ENCODE assay signal across 10 cellular contexts in genomic region chr7:36115448-36116321, GRCh38. TPM values are rescaled to one million over a fixed set of nuclear protein-coding genes. Genes with fewer than 3 reads are reported as not detected.
DNase-seq lines count a peak whose midpoint lies in the region; ATAC-seq and TF ChIP-seq lines count a peak whose summit lies in the region.
"Had no signal": no experiment of that assay in that cellular context is flagged by ENCODE, and none has a peak within 500 bp of the region (broad histone marks: within the 10 kb centered on the region; RNA-seq: fewer than 3 reads in every experiment).

No MANE protein-coding gene starts in this region.

- no peak for TF ChIP-seq CTCF in WI38 (IDR thresholded peaks at IDR 0.05; ENCODE audit: low read depth, low read length)

- H3K36me3 ChIP-seq in BLaER1 treated with 17β-estradiol and CSF1 and Interleukin-3, amounts not matched to agents 10 nM and 100 nM = no peaks in the 10 kb centered on the region

- H3K4me1 ChIP-seq in BLaER1 treated with 17β-estradiol and CSF1 and Interleukin-3, amounts not matched to agents 10 nM and 100 nM = peaks cover 29 to 62% (median 41%) of the 10 kb centered on the region in 10 experiments

- peak overlapping the region in 10 of 11 experiments; percentile 48 to 75 (median 68); a peak in 20 of 22 replicates for H3K27ac ChIP-seq in BLaER1 treated with 17β-estradiol and CSF1 and Interleukin-3, amounts not matched to agents 10 nM and 100 nM
- H3K27ac ChIP-seq: HL-60 had no signal

- H3K36me3 Mint-ChIP-seq in central memory CD8-positive, alpha-beta T cell (ENCODE audit: insufficient read depth) = no peaks in the 10 kb centered on the region

- H3K27me3 ChIP-seq in BLaER1 treated with 17β-estradiol and CSF1 and Interleukin-3, amounts not matched to agents 10 nM and 100 nM = no peaks in the 10 kb centered on the region

- peaks cover 16% of the 10 kb centered on the region for H3K27me3 Mint-ChIP-seq in central memory CD8-positive, alpha-beta T cell
- H3K27me3 Mint-ChIP-seq in stimulated activated naive CD8-positive, alpha-beta T cell treated with anti-CD3 and anti-CD28 coated beads, Interleukin-15, amount 100 ng/mL, for 72 hours = peaks cover 26% of the 10 kb centered on the region

- H4K20me1 ChIP-seq in BLaER1 treated with 17β-estradiol and CSF1 and Interleukin-3, amounts not matched to agents 10 nM and 100 nM = no peaks in the 10 kb centered on the region

- peaks cover 14% of the 10 kb centered on the region for H3K4me1 Mint-ChIP-seq in central memory CD8-positive, alpha-beta T cell
- peaks cover 29% of the 10 kb centered on the region for H3K4me1 Mint-ChIP-seq in stimulated activated naive CD8-positive, alpha-beta T cell treated with anti-CD3 and anti-CD28 coated beads, Interleukin-15, amount 100 ng/mL, for 72 hours
- H3K4me1 Mint-ChIP-seq: neural crest cell had no signal

- no peak for DNase-seq in central memory CD8-positive, alpha-beta T cell (ENCODE audit: low spot score in 2 of 2)
- DNase-seq in mucosa of gallbladder (ENCODE audit: low spot score) (peak; percentile 90), mesenteric fat pad (ENCODE audit: low spot score) (no peak)
- DNase-seq in stimulated activated naive CD8-positive, alpha-beta T cell treated with anti-CD3 and anti-CD28 coated beads, Interleukin-15, amount 100 ng/mL, for 72 hours = peak; percentile 73 to 88

- no peak overlapping the region for H3K4me3 ChIP-seq in BLaER1 treated with 17β-estradiol and CSF1 and Interleukin-3, amounts not matched to agents 10 nM and 100 nM
- peak overlapping the region; percentile 38 for H3K4me3 ChIP-seq in WI38 (ENCODE audit: low read depth, low read length)

- H3K9me3 Mint-ChIP-seq in central memory CD8-positive, alpha-beta T cell = no peaks in the 10 kb centered on the region
- H3K9me3 Mint-ChIP-seq in stimulated activated naive CD8-positive, alpha-beta T cell treated with anti-CD3 and anti-CD28 coated beads, Interleukin-15, amount 100 ng/mL, for 72 hours = peaks cover 0 to 3% of the 10 kb centered on the region in 2 donors
- H3K9me3 Mint-ChIP-seq: neural crest cell had no signal

- H3K4me3 Mint-ChIP-seq in central memory CD8-positive, alpha-beta T cell = no peak overlapping the region
- peak overlapping the region; percentile 20 to 26 for H3K4me3 Mint-ChIP-seq in stimulated activated naive CD8-positive, alpha-beta T cell treated with anti-CD3 and anti-CD28 coated beads, Interleukin-15, amount 100 ng/mL, for 72 hours
- H3K4me3 Mint-ChIP-seq: neural crest cell had no signal

- peak overlapping the region; percentile 68 to 92 (median 75) for H3K4me2 ChIP-seq in BLaER1 treated with 17β-estradiol and CSF1 and Interleukin-3, amounts not matched to agents 10 nM and 100 nM

- ATAC-seq in GM19455 (IDR thresholded peaks at IDR 0.05; ENCODE audit: unreplicated experiment) = peak; percentile 98
- ATAC-seq in HG03469 (IDR thresholded peaks at IDR 0.05; ENCODE audit: unreplicated experiment) = peak; percentile 100
- peak; percentile 85 for ATAC-seq in central memory CD8-positive, alpha-beta T cell (replicated peaks; ENCODE audit: extremely low read depth, poor library complexity, severe bottlenecking)
- peak; percentile 100 for ATAC-seq in stimulated activated naive CD8-positive, alpha-beta T cell treated with anti-CD3 and anti-CD28 coated beads, Interleukin-15, amount 100 ng/mL, for 72 hours

- H3K27ac Mint-ChIP-seq in central memory CD8-positive, alpha-beta T cell (ENCODE audit: low read depth) = peak overlapping the region; percentile 80
- H3K27ac Mint-ChIP-seq in stimulated activated naive CD8-positive, alpha-beta T cell treated with anti-CD3 and anti-CD28 coated beads, Interleukin-15, amount 100 ng/mL, for 72 hours = peak overlapping the region; percentile 13 to 60

- H3K9ac ChIP-seq in BLaER1 treated with 17β-estradiol and CSF1 and Interleukin-3, amounts not matched to agents 10 nM and 100 nM = peak overlapping the region in 10 of 11 experiments; percentile 4 to 59 (median 56); a peak in 19 of 22 replicates

- H3K9me3 ChIP-seq in BLaER1 treated with 17β-estradiol and CSF1 and Interleukin-3, amounts not matched to agents 10 nM and 100 nM (replicated peaks in 1 of 11) = peaks cover 0 to 16% (median 9%) of the 10 kb centered on the region in 11 experiments; a peak in 14 of 22 replicates

RNA-seq across cellular contexts. Expression of gene EEPD1, which starts 37.4 kb away (rescaled TPM):
- 40.1 TPM for total RNA-seq in mucosa of gallbladder
- total RNA-seq in mesenteric fat pad = 18.5 TPM

Comparison
In these comparisons a context has a peak if more than half of its experiments do, and no peak if none do; other contexts are left out.
1. DNase-seq: peak in mucosa of gallbladder (single experiment) and stimulated activated naive CD8-positive, alpha-beta T cell treated with anti-CD3 and anti-CD28 coated beads, Interleukin-15, amount 100 ng/mL, for 72 hours (2 of 2); none in central memory CD8-positive, alpha-beta T cell (0 of 2) and mesenteric fat pad (single experiment).
2. Peak in every context shown above with its lines, with median percentiles within 50 percentile points of each other: ATAC-seq.